Comparison of ENCODE assay signal across 1 cellular context in the genomic region with DNA sequence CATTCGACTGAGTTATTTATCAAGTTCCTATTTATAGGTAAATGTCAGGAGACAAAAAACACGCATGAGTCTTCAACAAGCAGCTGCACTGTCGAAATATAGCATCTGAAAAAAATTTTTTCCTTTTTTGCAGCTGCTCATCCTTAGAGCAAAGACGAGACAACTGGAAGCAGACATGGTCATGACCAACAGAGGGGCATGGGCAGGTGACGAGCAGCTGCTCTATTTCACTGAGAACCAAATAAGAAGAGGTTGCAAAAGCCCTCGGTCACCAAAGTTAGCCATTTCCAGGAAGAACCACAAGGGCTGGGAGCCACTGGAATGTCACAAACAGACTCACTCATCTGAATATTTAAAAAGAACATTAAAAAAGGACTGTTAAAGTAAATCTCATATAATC.
TF ChIP-seq lines count a peak whose summit lies in the region.

No MANE protein-coding gene starts in this region.

TF ChIP-seq in GM23338, 12 proteins besides CTCF, POLR2A, EP300 and RAD21:
- no peak for TF ChIP-seq POLR2AphosphoS5 (IDR thresholded peaks at IDR 0.05; ENCODE audit: low read depth)
- TF ChIP-seq JUNB (IDR thresholded peaks at IDR 0.05; ENCODE audit: unreplicated experiment), result no peak
- TF ChIP-seq ZNF331 (CRISPR knock-in tag; IDR thresholded peaks at IDR 0.05; ENCODE audit: low read depth), result no peak
- no peak for TF ChIP-seq ZNF114 (CRISPR knock-in tag; IDR thresholded peaks at IDR 0.05)
- TF ChIP-seq EZH2 (IDR thresholded peaks at IDR 0.05; ENCODE audit: low read depth, unreplicated experiment), result no peak
- TF ChIP-seq, protein P1, sequence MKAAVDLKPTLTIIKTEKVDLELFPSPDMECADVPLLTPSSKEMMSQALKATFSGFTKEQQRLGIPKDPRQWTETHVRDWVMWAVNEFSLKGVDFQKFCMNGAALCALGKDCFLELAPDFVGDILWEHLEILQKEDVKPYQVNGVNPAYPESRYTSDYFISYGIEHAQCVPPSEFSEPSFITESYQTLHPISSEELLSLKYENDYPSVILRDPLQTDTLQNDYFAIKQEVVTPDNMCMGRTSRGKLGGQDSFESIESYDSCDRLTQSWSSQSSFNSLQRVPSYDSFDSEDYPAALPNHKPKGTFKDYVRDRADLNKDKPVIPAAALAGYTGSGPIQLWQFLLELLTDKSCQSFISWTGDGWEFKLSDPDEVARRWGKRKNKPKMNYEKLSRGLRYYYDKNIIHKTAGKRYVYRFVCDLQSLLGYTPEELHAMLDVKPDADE (IDR thresholded peaks at IDR 0.05), result no peak
- no peak for TF ChIP-seq ZNF462 (CRISPR knock-in tag; IDR thresholded peaks at IDR 0.05)
- TF ChIP-seq CREB1 (CRISPR knock-in tag; IDR thresholded peaks at IDR 0.05; ENCODE audit: low read depth), result no peak
- TF ChIP-seq, protein P2, sequence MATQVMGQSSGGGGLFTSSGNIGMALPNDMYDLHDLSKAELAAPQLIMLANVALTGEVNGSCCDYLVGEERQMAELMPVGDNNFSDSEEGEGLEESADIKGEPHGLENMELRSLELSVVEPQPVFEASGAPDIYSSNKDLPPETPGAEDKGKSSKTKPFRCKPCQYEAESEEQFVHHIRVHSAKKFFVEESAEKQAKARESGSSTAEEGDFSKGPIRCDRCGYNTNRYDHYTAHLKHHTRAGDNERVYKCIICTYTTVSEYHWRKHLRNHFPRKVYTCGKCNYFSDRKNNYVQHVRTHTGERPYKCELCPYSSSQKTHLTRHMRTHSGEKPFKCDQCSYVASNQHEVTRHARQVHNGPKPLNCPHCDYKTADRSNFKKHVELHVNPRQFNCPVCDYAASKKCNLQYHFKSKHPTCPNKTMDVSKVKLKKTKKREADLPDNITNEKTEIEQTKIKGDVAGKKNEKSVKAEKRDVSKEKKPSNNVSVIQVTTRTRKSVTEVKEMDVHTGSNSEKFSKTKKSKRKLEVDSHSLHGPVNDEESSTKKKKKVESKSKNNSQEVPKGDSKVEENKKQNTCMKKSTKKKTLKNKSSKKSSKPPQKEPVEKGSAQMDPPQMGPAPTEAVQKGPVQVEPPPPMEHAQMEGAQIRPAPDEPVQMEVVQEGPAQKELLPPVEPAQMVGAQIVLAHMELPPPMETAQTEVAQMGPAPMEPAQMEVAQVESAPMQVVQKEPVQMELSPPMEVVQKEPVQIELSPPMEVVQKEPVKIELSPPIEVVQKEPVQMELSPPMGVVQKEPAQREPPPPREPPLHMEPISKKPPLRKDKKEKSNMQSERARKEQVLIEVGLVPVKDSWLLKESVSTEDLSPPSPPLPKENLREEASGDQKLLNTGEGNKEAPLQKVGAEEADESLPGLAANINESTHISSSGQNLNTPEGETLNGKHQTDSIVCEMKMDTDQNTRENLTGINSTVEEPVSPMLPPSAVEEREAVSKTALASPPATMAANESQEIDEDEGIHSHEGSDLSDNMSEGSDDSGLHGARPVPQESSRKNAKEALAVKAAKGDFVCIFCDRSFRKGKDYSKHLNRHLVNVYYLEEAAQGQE (IDR thresholded peaks at IDR 0.05; ENCODE audit: unreplicated experiment), result no peak
- TF ChIP-seq NANOG (IDR thresholded peaks at IDR 0.05; ENCODE audit: borderline replicate concordance), result no peak
- no peak for TF ChIP-seq EZH2phosphoT487 (IDR thresholded peaks at IDR 0.05; ENCODE audit: unreplicated experiment)
- no peak for TF ChIP-seq STAT1 (IDR thresholded peaks at IDR 0.05; ENCODE audit: unreplicated experiment)
